ENCODE assay signal across 36 cellular contexts in genomic region chrX:37462346-37462745, GRCh38.
"Had no signal": no experiment of that assay in that cellular context is flagged by ENCODE, and none has a peak within 500 bp of the region (broad histone marks: within the 10 kb centered on the region; RNA-seq: fewer than 3 reads in every experiment).

No MANE protein-coding gene starts in this region.

- H3K36me3 ChIP-seq: adrenal gland, brain microvascular endothelial cell, gastrocnemius medialis, heart left ventricle, WERI-Rb-1 had no signal

- H3K4me3 Mint-ChIP-seq: activated CD4-positive, alpha-beta memory T cell treated with anti-CD3 and anti-CD28 coated beads for 36 hours; activated CD4-positive, alpha-beta T cell treated with anti-CD3 and anti-CD28 coated beads for 36 hours; activated CD4-positive, alpha-beta T cell treated with anti-CD3 and anti-CD28 coated beads, Interleukin-2, amount 10 ng/mL, durations not matched to agents 24 days and 14 days; activated CD8-positive, alpha-beta memory T cell treated with anti-CD3 and anti-CD28 coated beads, Interleukin-2, amount 10 ng/mL, durations not matched to agents 7 days and 5 days; activated CD8-positive, alpha-beta T cell treated with anti-CD3 and anti-CD28 coated beads, Interleukin-2, amount 10 ng/mL, durations not matched to agents 7 days and 5 days; activated naive CD4-positive, alpha-beta T cell treated with anti-CD3 and anti-CD28 coated beads for 36 hours; activated naive CD4-positive, alpha-beta T cell treated with anti-CD3 and anti-CD28 coated beads, Interleukin-2, amount 50 U/mL, for 24 hours; activated naive CD8-positive, alpha-beta T cell treated with anti-CD3 and anti-CD28 coated beads for 36 hours; activated naive CD8-positive, alpha-beta T cell treated with anti-CD3 and anti-CD28 coated beads, Interleukin-2, amount 50 U/mL, for 24 hours; activated T-helper 1 cell treated with anti-CD3 and anti-CD28 coated beads, Interleukin-12 subunit alpha, Interleukin-12 subunit beta, Interleukin-2, Interleukin-4 antibody, amounts not matched to agents 30 ng/mL and 10 ng/mL and 1 ng/mL, durations not matched to agents 14 hours and 24 hours and 36 hours; central memory CD8-positive, alpha-beta T cell; dendritic cell treated with granulocyte-macrophage colony-stimulating factor and Interleukin-4, amounts not matched to agents 40 ng/mL and 50 ng/mL, for 4 days; endodermal cell; T-helper 17 cell; T-helper 2 cell treated with Interferon-gamma antibody and Interleukin-4, amounts not matched to agents 5 μg/mL and 100 μg/mL, for 36 hours had no signal

- H3K36me3 Mint-ChIP-seq: activated CD4-positive, alpha-beta memory T cell treated with anti-CD3 and anti-CD28 coated beads for 36 hours; activated CD8-positive, alpha-beta memory T cell treated with anti-CD3 and anti-CD28 coated beads, Interleukin-2, amount 10 ng/mL, durations not matched to agents 7 days and 5 days; activated naive CD8-positive, alpha-beta T cell treated with anti-CD3 and anti-CD28 coated beads for 36 hours had no signal

- FAIRE-seq: bronchial epithelial cell had no signal

- H3K27me3 Mint-ChIP-seq: activated CD4-positive, alpha-beta memory T cell treated with anti-CD3 and anti-CD28 coated beads for 36 hours; activated CD4-positive, alpha-beta T cell treated with anti-CD3 and anti-CD28 coated beads for 36 hours; activated CD4-positive, alpha-beta T cell treated with anti-CD3 and anti-CD28 coated beads, Interleukin-2, amount 10 ng/mL, durations not matched to agents 24 days and 14 days; activated CD8-positive, alpha-beta memory T cell treated with anti-CD3 and anti-CD28 coated beads, Interleukin-2, amount 10 ng/mL, durations not matched to agents 7 days and 5 days; activated naive CD4-positive, alpha-beta T cell treated with anti-CD3 and anti-CD28 coated beads, Interleukin-2, amount 50 U/mL, for 24 hours; dendritic cell treated with granulocyte-macrophage colony-stimulating factor and Interleukin-4, amounts not matched to agents 40 ng/mL and 50 ng/mL, for 4 days had no signal

- DNase-seq: activated CD4-positive, alpha-beta memory T cell treated with anti-CD3 and anti-CD28 coated beads for 36 hours; activated CD4-positive, alpha-beta T cell treated with anti-CD3 and anti-CD28 coated beads for 36 hours; activated CD4-positive, alpha-beta T cell treated with anti-CD3 and anti-CD28 coated beads, Interleukin-2, amount 10 ng/mL, durations not matched to agents 24 days and 14 days; activated CD4-positive, CD25-positive, alpha-beta regulatory T cell; activated CD4-positive, CD25-positive, alpha-beta regulatory T cell treated with anti-CD3 and anti-CD28 coated beads, Interleukin-2, amount 50 U/mL, for 72 hours; activated CD8-positive, alpha-beta memory T cell treated with anti-CD3 and anti-CD28 coated beads, Interleukin-2, amount 10 ng/mL, durations not matched to agents 7 days and 5 days; activated CD8-positive, alpha-beta memory T cell treated with anti-CD3 and anti-CD28 coated beads, Interleukin-2, amount 50 U/mL, for 4 hours; activated CD8-positive, alpha-beta T cell treated with anti-CD3 and anti-CD28 coated beads, Interleukin-2, amount 10 ng/mL, durations not matched to agents 7 days and 5 days; activated effector memory CD4-positive, alpha-beta T cell treated with anti-CD3 and anti-CD28 coated beads, Interleukin-2, amount 50 U/mL, for 16 hours; activated naive CD4-positive, alpha-beta T cell treated with anti-CD3 and anti-CD28 coated beads for 36 hours; activated naive CD8-positive, alpha-beta T cell treated with anti-CD3 and anti-CD28 coated beads for 36 hours; activated naive CD8-positive, alpha-beta T cell treated with anti-CD3 and anti-CD28 coated beads, Interleukin-2, amount 50 U/mL, for 24 hours; activated T-cell treated with anti-CD3 and anti-CD28 coated beads, Interleukin-2, amount 50 U/mL, for 1 hour; activated T-cell treated with anti-CD3 and anti-CD28 coated beads, Interleukin-2, amount 50 U/mL, for 48 hours; adrenal gland; amygdala; aorta; brain microvascular endothelial cell; dorsolateral prefrontal cortex; effector memory CD4-positive, alpha-beta T cell; endodermal cell; foreskin fibroblast; gastrocnemius medialis; glutamatergic neuron; heart left ventricle; T-helper 17 cell; T1000; WERI-Rb-1 had no signal

- H3K27ac ChIP-seq: adrenal gland, brain microvascular endothelial cell, coronary artery, dorsolateral prefrontal cortex, gastrocnemius medialis, heart left ventricle, WERI-Rb-1 had no signal

- H3K4me1 Mint-ChIP-seq: activated CD4-positive, alpha-beta T cell treated with anti-CD3 and anti-CD28 coated beads for 36 hours; activated CD4-positive, alpha-beta T cell treated with anti-CD3 and anti-CD28 coated beads, Interleukin-2, amount 10 ng/mL, durations not matched to agents 24 days and 14 days; activated CD8-positive, alpha-beta memory T cell treated with anti-CD3 and anti-CD28 coated beads, Interleukin-2, amount 10 ng/mL, durations not matched to agents 7 days and 5 days; activated naive CD4-positive, alpha-beta T cell treated with anti-CD3 and anti-CD28 coated beads, Interleukin-2, amount 50 U/mL, for 24 hours; activated naive CD8-positive, alpha-beta T cell treated with anti-CD3 and anti-CD28 coated beads for 36 hours; activated naive CD8-positive, alpha-beta T cell treated with anti-CD3 and anti-CD28 coated beads, Interleukin-2, amount 50 U/mL, for 24 hours; central memory CD8-positive, alpha-beta T cell; T-helper 17 cell had no signal

- H3K4me1 ChIP-seq: adrenal gland, gastrocnemius medialis, heart left ventricle had no signal

- H3K27ac Mint-ChIP-seq: activated CD4-positive, alpha-beta memory T cell treated with anti-CD3 and anti-CD28 coated beads for 36 hours; activated CD4-positive, alpha-beta T cell treated with anti-CD3 and anti-CD28 coated beads for 36 hours; activated CD4-positive, alpha-beta T cell treated with anti-CD3 and anti-CD28 coated beads, Interleukin-2, amount 10 ng/mL, durations not matched to agents 24 days and 14 days; activated CD8-positive, alpha-beta memory T cell treated with anti-CD3 and anti-CD28 coated beads, Interleukin-2, amount 10 ng/mL, durations not matched to agents 7 days and 5 days; activated CD8-positive, alpha-beta T cell treated with anti-CD3 and anti-CD28 coated beads, Interleukin-2, amount 10 ng/mL, durations not matched to agents 7 days and 5 days; activated naive CD4-positive, alpha-beta T cell treated with anti-CD3 and anti-CD28 coated beads for 36 hours; activated naive CD4-positive, alpha-beta T cell treated with anti-CD3 and anti-CD28 coated beads, Interleukin-2, amount 50 U/mL, for 24 hours; activated naive CD8-positive, alpha-beta T cell treated with anti-CD3 and anti-CD28 coated beads for 36 hours; activated naive CD8-positive, alpha-beta T cell treated with anti-CD3 and anti-CD28 coated beads, Interleukin-2, amount 50 U/mL, for 24 hours; activated T-helper 1 cell treated with anti-CD3 and anti-CD28 coated beads, Interleukin-12 subunit alpha, Interleukin-12 subunit beta, Interleukin-2, Interleukin-4 antibody, amounts not matched to agents 30 ng/mL and 10 ng/mL and 1 ng/mL, durations not matched to agents 14 hours and 24 hours and 36 hours; activated T-helper 2 cell treated with anti-CD3 and anti-CD28 coated beads, Interferon-gamma antibody, Interleukin-2, Interleukin-4, amounts not matched to agents 10 μg/mL and 5 μg/mL and 100 μg/mL, durations not matched to agents 14 hours and 24 hours and 36 hours; dendritic cell treated with granulocyte-macrophage colony-stimulating factor and Interleukin-4, amounts not matched to agents 40 ng/mL and 50 ng/mL, for 4 days; endodermal cell; T-helper 17 cell; T-helper 2 cell treated with Interferon-gamma antibody and Interleukin-4, amounts not matched to agents 5 μg/mL and 100 μg/mL, for 36 hours had no signal

- H3K9me3 Mint-ChIP-seq: activated CD4-positive, alpha-beta memory T cell treated with anti-CD3 and anti-CD28 coated beads for 36 hours; activated CD4-positive, alpha-beta T cell treated with anti-CD3 and anti-CD28 coated beads, Interleukin-2, amount 10 ng/mL, durations not matched to agents 24 days and 14 days; activated naive CD4-positive, alpha-beta T cell treated with anti-CD3 and anti-CD28 coated beads, Interleukin-2, amount 50 U/mL, for 24 hours; activated naive CD8-positive, alpha-beta T cell treated with anti-CD3 and anti-CD28 coated beads for 36 hours; activated naive CD8-positive, alpha-beta T cell treated with anti-CD3 and anti-CD28 coated beads, Interleukin-2, amount 50 U/mL, for 24 hours; activated T-helper 1 cell treated with anti-CD3 and anti-CD28 coated beads, Interleukin-12 subunit alpha, Interleukin-12 subunit beta, Interleukin-2, Interleukin-4 antibody, amounts not matched to agents 30 ng/mL and 10 ng/mL and 1 ng/mL, durations not matched to agents 14 hours and 24 hours and 36 hours; activated T-helper 2 cell treated with anti-CD3 and anti-CD28 coated beads, Interferon-gamma antibody, Interleukin-2, Interleukin-4, amounts not matched to agents 10 μg/mL and 5 μg/mL and 100 μg/mL, durations not matched to agents 14 hours and 24 hours and 36 hours; central memory CD8-positive, alpha-beta T cell; T-helper 2 cell treated with Interferon-gamma antibody and Interleukin-4, amounts not matched to agents 5 μg/mL and 100 μg/mL, for 36 hours had no signal

- H3K9me3 ChIP-seq: adrenal gland, gastrocnemius medialis, heart left ventricle had no signal

- H3K27me3 ChIP-seq: adrenal gland, brain microvascular endothelial cell, gastrocnemius medialis, heart left ventricle had no signal

- H3K4me3 ChIP-seq: adrenal gland, coronary artery, dorsolateral prefrontal cortex, gastrocnemius medialis, heart left ventricle had no signal
